15 cellular contexts compared by ENCODE assay signal in genomic region chr1:53697671-53698380, GRCh38. TPM values are rescaled to one million over a fixed set of nuclear protein-coding genes. Genes with fewer than 3 reads are reported as not detected.
A peak's percentile ranks its signal among the peaks of the same experiment; 100 is the strongest.
DNase-seq lines count a peak whose midpoint lies in the region; ATAC-seq and TF ChIP-seq lines count a peak whose summit lies in the region.
"Had no signal": no experiment of that assay in that cellular context is flagged by ENCODE, and none has a peak within 500 bp of the region (broad histone marks: within the 10 kb centered on the region; RNA-seq: fewer than 3 reads in every experiment).

No MANE protein-coding gene starts in this region.

- no peak overlapping the region for H3K9ac ChIP-seq in neuronal stem cell (ENCODE audit: low read depth, low read length, poor library complexity)

- no peak overlapping the region for H3K27ac ChIP-seq in neuronal stem cell (replicated peaks; ENCODE audit: low read length)
- H3K27ac ChIP-seq: A549, cardiac muscle cell had no signal

- H4K8ac ChIP-seq in neuronal stem cell (ENCODE audit: low read depth, low read length), result no peak overlapping the region

- no peak overlapping the region for H4K91ac ChIP-seq in neuronal stem cell (ENCODE audit: low read depth, low read length, poor library complexity)

- H2AFZ ChIP-seq in neuronal stem cell (ENCODE audit: low read length), result no peak overlapping the region

- no peak overlapping the region for H3K23ac ChIP-seq in neuronal stem cell (ENCODE audit: low read depth, low read length, poor library complexity)

- H2BK5ac ChIP-seq in neuronal stem cell (ENCODE audit: low read length), result no peak overlapping the region

- no peak overlapping the region for H3K18ac ChIP-seq in neuronal stem cell (ENCODE audit: low read length)

- H3K27me3 ChIP-seq in MG63 (no peaks in the 10 kb centered on the region), neuronal stem cell (ENCODE audit: control insufficient read depth in 3 of 3, insufficient read depth in 3 of 3, low read depth in 1 of 3, low read length in 3 of 3) (peaks cover 0 to 36% (median 0%) of the 10 kb centered on the region in 3 experiments)
- H3K27me3 ChIP-seq: cardiac muscle cell had no signal

- no peaks in the 10 kb centered on the region for H3K79me1 ChIP-seq in neuronal stem cell (ENCODE audit: low read depth, low read length)

- no peak overlapping the region for H2BK120ac ChIP-seq in neuronal stem cell (ENCODE audit: low read depth, low read length)

- H2AK5ac ChIP-seq in neuronal stem cell (ENCODE audit: low read depth, low read length), result no peak overlapping the region

- H2BK12ac ChIP-seq in neuronal stem cell (ENCODE audit: low read length), result no peak overlapping the region

- H3K14ac ChIP-seq in neuronal stem cell (ENCODE audit: low read length), result no peak overlapping the region

- no peak overlapping the region for H3K4ac ChIP-seq in neuronal stem cell (ENCODE audit: low read length)

- no peaks in the 10 kb centered on the region for H3K36me3 ChIP-seq in MG63
- H3K36me3 ChIP-seq in neuronal stem cell (replicated peaks in 1 of 2; ENCODE audit: control insufficient read depth in 2 of 2, insufficient read depth in 2 of 2, low read length in 2 of 2), result no peaks in the 10 kb centered on the region
- H3K36me3 ChIP-seq: cardiac muscle cell had no signal

- no peaks in the 10 kb centered on the region for H3K9me3 ChIP-seq in MG63
- H3K9me3 ChIP-seq in neuronal stem cell (replicated peaks in 1 of 2; ENCODE audit: control insufficient read depth in 2 of 2, insufficient read depth in 1 of 2, low read depth in 1 of 2, low read length in 2 of 2), result no peaks in the 10 kb centered on the region
- H3K9me3 ChIP-seq: A549 had no signal

- H3K4me1 ChIP-seq in neuronal stem cell (ENCODE audit: control insufficient read depth in 2 of 2, insufficient read depth in 1 of 2, low read depth in 1 of 2, low read length in 2 of 2), result no peaks in the 10 kb centered on the region
- H3K4me1 ChIP-seq: A549 had no signal

- no peak overlapping the region for H3K4me3 ChIP-seq in AG10803 (ENCODE audit: low read length)
- no peak overlapping the region for H3K4me3 ChIP-seq in MG63
- H3K4me3 ChIP-seq in fibroblast of pulmonary artery (replicated peaks; ENCODE audit: low read depth, low read length), result no peak overlapping the region
- no peak overlapping the region for H3K4me3 ChIP-seq in neuronal stem cell (ENCODE audit: low read length in 2 of 2)
- H3K4me3 ChIP-seq: A549, cardiac muscle cell had no signal

- no peak for ATAC-seq in GM18511 (IDR thresholded peaks at IDR 0.05; ENCODE audit: unreplicated experiment)
- ATAC-seq: A549 had no signal

- WGBS in neuronal stem cell (ENCODE audit: extremely low coverage in 2 of 2, insufficient read length in 2 of 2, insufficient replicate concordance in 1 of 2), 2 donors, result no CpG with 5 or more reads among the region's 16 CpGs

- no peak overlapping the region for H3K4me2 ChIP-seq in neuronal stem cell (ENCODE audit: insufficient read depth, low read length, poor library complexity, severe bottlenecking)
- H3K4me2 ChIP-seq: A549 had no signal

- DNase-seq in AG10803 (ENCODE audit: low read depth) (peak; percentile 69), MG63 (peak; percentile 37), fibroblast of pulmonary artery (ENCODE audit: low read depth) (peak; percentile 52), neuronal stem cell (ENCODE audit: low spot score) (no peak), COLO829 (ENCODE audit: low spot score) (no peak), HuH-7.5 (ENCODE audit: low spot score) (no peak)
- DNase-seq in stimulated activated CD4-positive, alpha-beta T cell treated with anti-CD3 and anti-CD28 coated beads, Interleukin-1b, Interleukin-23, amount 100 ng/mL, for 48 hours, result no peak
- DNase-seq: activated CD4-positive, alpha-beta T cell treated with anti-CD3 and anti-CD28 coated beads, Interleukin-2, amount 10 ng/mL, durations not matched to agents 7 days and 5 days; effector memory CD4-positive, alpha-beta T cell; mesendoderm; NCI-H1092 had no signal

- TF ChIP-seq CTCF in AG10803 (conservative IDR thresholded peaks at IDR 0.05; ENCODE audit: low read length) (no peak), fibroblast of pulmonary artery (IDR thresholded peaks at IDR 0.05; ENCODE audit: low read length, missing control alignments) (no peak)

- H2BK15ac ChIP-seq in neuronal stem cell (ENCODE audit: low read length), result peak overlapping the region; percentile 50

RNA-seq across cellular contexts. Expression of gene GLIS1, which starts 41.1 kb away (rescaled TPM):
- total RNA-seq in MG63 (2014; rRNA removed; shearing (Covaris generic); ENCODE audit: low replicate concordance), result 1.4 TPM in 1 of 2 replicates, not detected in the other
- 0.08 TPM for polyA plus RNA-seq in neuronal stem cell (2013, experiment 1 of 2)
- 0.10 TPM for polyA plus RNA-seq in neuronal stem cell (2013, experiment 2 of 2)
- total RNA-seq: activated CD4-positive, alpha-beta T cell treated with anti-CD3 and anti-CD28 coated beads, Interleukin-2, amount 10 ng/mL, durations not matched to agents 7 days and 5 days; T-helper 2 cell treated with Interferon-gamma antibody and Interleukin-4, amounts not matched to agents 100 ng/mL and 5 ng/mL, for 36 hours had no signal

Comparison
In these comparisons a context has a peak if more than half of its experiments do, and no peak if none do; other contexts are left out.
1. DNase-seq: peak in AG10803 (single experiment), MG63 (single experiment) and fibroblast of pulmonary artery (single experiment); none in neuronal stem cell (single experiment), COLO829 (single experiment), stimulated activated CD4-positive, alpha-beta T cell treated with anti-CD3 and anti-CD28 coated beads, Interleukin-1b, Interleukin-23, amount 100 ng/mL, for 48 hours (single experiment) and HuH-7.5 (single experiment).